In the genomic region with DNA sequence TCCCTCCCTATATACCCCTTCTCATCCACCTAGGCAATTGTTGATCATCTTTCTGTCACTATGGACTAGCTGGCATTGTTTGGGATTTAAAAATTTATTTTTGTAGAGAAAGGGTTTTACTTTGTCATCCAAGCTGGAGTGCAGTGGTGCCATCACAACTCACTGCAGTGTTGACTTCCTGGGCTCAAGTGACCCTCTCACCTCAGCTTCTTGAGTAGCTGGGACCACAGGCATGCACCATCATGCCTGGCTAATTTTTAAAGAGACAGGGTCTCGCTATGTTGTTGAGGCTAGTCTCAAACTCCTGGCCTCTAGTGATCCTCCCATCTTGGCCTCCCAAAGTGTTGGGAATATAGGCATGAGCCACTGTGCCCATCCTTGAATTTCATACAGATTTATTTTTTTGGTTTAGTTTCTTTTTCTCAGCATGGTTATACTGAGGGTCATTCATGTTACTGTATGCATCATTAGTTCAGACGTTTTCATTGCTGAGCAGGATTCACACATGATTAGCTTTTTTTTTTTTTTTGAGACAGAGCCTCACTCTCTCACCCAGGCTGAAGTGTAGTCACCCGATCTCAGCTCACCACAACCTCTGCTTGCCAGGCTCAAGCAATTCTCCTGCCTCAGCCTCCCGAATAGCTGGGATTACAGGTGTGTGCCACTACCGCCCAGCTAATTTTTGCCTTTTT, we compare ENCODE assay signal across 27 cellular contexts. TPM values are rescaled to one million over a fixed set of nuclear protein-coding genes. Genes with fewer than 3 reads are reported as not detected.
DNase-seq lines count a peak whose midpoint lies in the region; ATAC-seq, FAIRE-seq and TF ChIP-seq lines count a peak whose summit lies in the region.
"Had no signal": no experiment of that assay in that cellular context is flagged by ENCODE, and none has a peak within 500 bp of the region (broad histone marks: within the 10 kb centered on the region; RNA-seq: fewer than 3 reads in every experiment).

No MANE protein-coding gene starts in this region.

- no peaks in the 10 kb centered on the region for H4K20me1 ChIP-seq in smooth muscle cell (ENCODE audit: low read depth)

- H3K36me3 ChIP-seq in GM06990 (ENCODE audit: control insufficient read depth, insufficient read depth, low read length) (no peaks in the 10 kb centered on the region), smooth muscle cell (ENCODE audit: low read depth) (no peaks in the 10 kb centered on the region)
- no peaks in the 10 kb centered on the region for H3K36me3 ChIP-seq in CD8-positive, alpha-beta T cell (ENCODE audit: insufficient read depth, low read length)
- H3K36me3 ChIP-seq: left lung had no signal

- no peak overlapping the region for H3K4me2 ChIP-seq in smooth muscle cell
- H3K4me2 ChIP-seq: GM23338 had no signal

- no peaks in the 10 kb centered on the region for H3K4me1 ChIP-seq in CD8-positive, alpha-beta T cell (ENCODE audit: insufficient read depth, low read length)
- H3K4me1 ChIP-seq in smooth muscle cell (ENCODE audit: low read depth) = no peaks in the 10 kb centered on the region
- H3K4me1 ChIP-seq: body of pancreas, foreskin keratinocyte had no signal

- intact Hi-C loops in CD8-positive, alpha-beta T cell (cut with DNase I, micrococcal nuclease) = no loop called here

- no peaks in the 10 kb centered on the region for H3K36me3 Mint-ChIP-seq in HFFc6 (ENCODE audit: low read depth)
- H3K36me3 Mint-ChIP-seq in CD8-positive, alpha-beta T cell = no peaks in the 10 kb centered on the region

- TF ChIP-seq CTCF in GM06990 (IDR thresholded peaks at IDR 0.05; ENCODE audit: insufficient read depth, low read length, poor library complexity, severe bottlenecking) (no peak), HFFc6 (IDR thresholded peaks at IDR 0.05) (no peak), smooth muscle cell (IDR thresholded peaks at IDR 0.05; ENCODE audit: borderline replicate concordance, insufficient read depth, poor library complexity, severe bottlenecking) (no peak)
- no peak for TF ChIP-seq CTCF in CD8-positive, alpha-beta T cell (IDR thresholded peaks at IDR 0.05)

- peak; percentile 69 for FAIRE-seq in GM19239 (lab: Jason Lieb, UNC)
- FAIRE-seq: TTC549 had no signal

- 0 out of 2 replicates have a peak, but pooled peaks cover under 1% of the 10 kb centered on the region for H3K4me1 Mint-ChIP-seq in HFFc6 (ENCODE audit: low read depth)
- H3K4me1 Mint-ChIP-seq in CD8-positive, alpha-beta T cell (ENCODE audit: low read depth) = no peaks in the 10 kb centered on the region
- H3K4me1 Mint-ChIP-seq: GM23338 had no signal

- peaks cover 2% of the 10 kb centered on the region; the same call in 1 of the 2 replicates for H3K27me3 Mint-ChIP-seq in HFFc6 (ENCODE audit: insufficient read depth)
- H3K27me3 Mint-ChIP-seq in CD8-positive, alpha-beta T cell (ENCODE audit: low read depth) = peaks cover 2% of the 10 kb centered on the region

- CTCF ChIA-PET in CD8-positive, alpha-beta T cell (lab: Charles Lee) = interaction anchor here (1.2 to 1.3 kb wide), 2 partner anchors 114 to 124 kb away, joined by 3 read pairs; no protein-coding TSS in a partner anchor

- H3K9me3 Mint-ChIP-seq in HFFc6 = peaks cover 7% of the 10 kb centered on the region; the same call in 1 of the 2 replicates
- H3K9me3 Mint-ChIP-seq in CD8-positive, alpha-beta T cell = peaks cover 6% of the 10 kb centered on the region

- H3K27me3 ChIP-seq in GM06990 (replicated peaks; ENCODE audit: control insufficient read depth, insufficient read depth, low read length) (no peaks in the 10 kb centered on the region), smooth muscle cell (ENCODE audit: low read depth) (no peaks in the 10 kb centered on the region)
- no peaks in the 10 kb centered on the region for H3K27me3 ChIP-seq in CD8-positive, alpha-beta T cell (ENCODE audit: insufficient read depth, low read length)
- H3K27me3 ChIP-seq: body of pancreas, foreskin keratinocyte, left lung had no signal

- no peak overlapping the region for H2AFZ ChIP-seq in smooth muscle cell (ENCODE audit: low read depth)
- H2AFZ ChIP-seq: GM23338 had no signal

- H3F3A ChIP-seq in smooth muscle cell (ENCODE audit: low read depth) = no peaks in the 10 kb centered on the region

- no peak overlapping the region for H3K9ac ChIP-seq in smooth muscle cell (ENCODE audit: low read depth)

- no peaks in the 10 kb centered on the region for H3K79me2 ChIP-seq in smooth muscle cell (ENCODE audit: low read depth)

- H3K27ac Mint-ChIP-seq in HFFc6 = no peak overlapping the region
- no peak overlapping the region for H3K27ac Mint-ChIP-seq in CD8-positive, alpha-beta T cell
- H3K27ac Mint-ChIP-seq: activated naive CD4-positive, alpha-beta T cell treated with anti-CD3 and anti-CD28 coated beads, Interleukin-2, amount 50 U/mL, for 72 hours; GM23338 had no signal

- H3K4me3 ChIP-seq in GM06990 (replicated peaks; ENCODE audit: low read depth, low read length) (no peak overlapping the region), smooth muscle cell (no peak overlapping the region)
- no peak overlapping the region for H3K4me3 ChIP-seq in CD8-positive, alpha-beta T cell (ENCODE audit: low read depth, low read length)
- H3K4me3 ChIP-seq: body of pancreas, GM23338, left lung had no signal

- WGBS in smooth muscle cell (ENCODE audit: low lambda C conversion rate) = 86% methylated on average over 5 of the region's 5 CpGs

- DNase-seq in GM06990 (ENCODE audit: extremely low read depth, insufficient read length) (peak; percentile 50), GM19239 (ENCODE audit: insufficient read length, low spot score) (no peak), HFFc6 (no peak), NCI-H526 treated with DMSO at 0.1 percent for 48 hours (lab: John Stamatoyannopoulos, UW) (no peak), smooth muscle cell (lab: John Stamatoyannopoulos, UW; ENCODE audit: unreplicated experiment) (no peak)
- no peak for DNase-seq in CD8-positive, alpha-beta T cell
- DNase-seq: activated CD4-positive, alpha-beta T cell treated with anti-CD3 and anti-CD28 coated beads, Interleukin-2, amount 50 U/mL, for 1 hour; activated T-cell treated with anti-CD3 and anti-CD28 coated beads, Interleukin-2, amount 50 U/mL, for 4 hours; body of pancreas; C1 segment of cervical spinal cord; foreskin keratinocyte; left lung; NCI-H187; NCI-H446; nucleus accumbens; right cardiac atrium; stimulated activated CD4-positive, alpha-beta T cell treated with anti-CD3 and anti-CD28 coated beads, Interleukin-1b, Interleukin-23, amount 100 ng/mL, for 48 hours had no signal

- peak; percentile 58 for ATAC-seq in GM21737 (IDR thresholded peaks at IDR 0.05; ENCODE audit: unreplicated experiment)
- peak; percentile 89 for ATAC-seq in HG03460 (IDR thresholded peaks at IDR 0.05; ENCODE audit: unreplicated experiment)
- no peak for ATAC-seq in CD8-positive, alpha-beta T cell
- ATAC-seq: activated naive CD4-positive, alpha-beta T cell treated with anti-CD3 and anti-CD28 coated beads, Interleukin-2, amount 50 U/mL, for 72 hours; activated T-cell treated with anti-CD3 and anti-CD28 coated beads, Interleukin-2, amount 50 U/mL, for 4 hours; body of pancreas; foreskin keratinocyte; GM23338; left lung; right cardiac atrium had no signal

- POLR2A ChIA-PET in CD8-positive, alpha-beta T cell (lab: Charles Lee) = no interaction called here

- H3K4me3 Mint-ChIP-seq in HFFc6 = no peak overlapping the region
- H3K4me3 Mint-ChIP-seq in CD8-positive, alpha-beta T cell = no peak overlapping the region
- H3K4me3 Mint-ChIP-seq: activated T-cell treated with anti-CD3 and anti-CD28 coated beads, Interleukin-2, amount 50 U/mL, for 4 hours; GM23338 had no signal

- no peak overlapping the region for H3K27ac ChIP-seq in CD8-positive, alpha-beta T cell (ENCODE audit: low read depth, low read length)
- no peak overlapping the region for H3K27ac ChIP-seq in smooth muscle cell (ENCODE audit: low read depth)
- H3K27ac ChIP-seq: body of pancreas, foreskin keratinocyte, left lung, RWPE1 had no signal

- peaks cover 4% of the 10 kb centered on the region for H3K9me3 ChIP-seq in CD8-positive, alpha-beta T cell (ENCODE audit: low read length)
- H3K9me3 ChIP-seq in smooth muscle cell (replicated peaks; ENCODE audit: low read depth) = no peaks in the 10 kb centered on the region

RNA-seq across cellular contexts. Expression of a gene that starts 8.6 kb away (rescaled TPM):
- total RNA-seq in HFFc6 (2021; fragmentation: NEBNext Ultra II Directional; extraction: Animal tissue kit (Norgen Biotek cat#: 25700)) = not detected
- total RNA-seq in CD8-positive, alpha-beta T cell = not detected
- total RNA-seq in smooth muscle cell = not detected in 2 replicates
- polyA plus RNA-seq in smooth muscle cell = not detected in 2 replicates
- total RNA-seq: A172; activated naive CD4-positive, alpha-beta T cell treated with anti-CD3 and anti-CD28 coated beads, Interleukin-2, amount 50 U/mL, for 72 hours; activated T-cell treated with anti-CD3 and anti-CD28 coated beads, Interleukin-2, amount 50 U/mL, for 4 hours; body of pancreas; foreskin keratinocyte; GM23338; MCF 10A; mucosa of gallbladder; ureter had no signal
- polyA plus RNA-seq: foreskin keratinocyte, GM23338 had no signal

RNA-seq across cellular contexts. Expression of a gene that starts 32.3 kb away (rescaled TPM):
- total RNA-seq in HFFc6 (2021; fragmentation: NEBNext Ultra II Directional; extraction: Animal tissue kit (Norgen Biotek cat#: 25700)) = 10 to 100 TPM; 33.7 to 40.9 (median 36.6) TPM
- 10 to 100 TPM; 40.4 to 40.7 TPM for total RNA-seq in CD8-positive, alpha-beta T cell
- 18.9 and 27.1 TPM in 2 replicates for total RNA-seq in smooth muscle cell
- polyA plus RNA-seq in smooth muscle cell = 5.7 and 12.5 TPM in 2 replicates
